11 cellular contexts compared by ENCODE assay signal in the genomic region with DNA sequence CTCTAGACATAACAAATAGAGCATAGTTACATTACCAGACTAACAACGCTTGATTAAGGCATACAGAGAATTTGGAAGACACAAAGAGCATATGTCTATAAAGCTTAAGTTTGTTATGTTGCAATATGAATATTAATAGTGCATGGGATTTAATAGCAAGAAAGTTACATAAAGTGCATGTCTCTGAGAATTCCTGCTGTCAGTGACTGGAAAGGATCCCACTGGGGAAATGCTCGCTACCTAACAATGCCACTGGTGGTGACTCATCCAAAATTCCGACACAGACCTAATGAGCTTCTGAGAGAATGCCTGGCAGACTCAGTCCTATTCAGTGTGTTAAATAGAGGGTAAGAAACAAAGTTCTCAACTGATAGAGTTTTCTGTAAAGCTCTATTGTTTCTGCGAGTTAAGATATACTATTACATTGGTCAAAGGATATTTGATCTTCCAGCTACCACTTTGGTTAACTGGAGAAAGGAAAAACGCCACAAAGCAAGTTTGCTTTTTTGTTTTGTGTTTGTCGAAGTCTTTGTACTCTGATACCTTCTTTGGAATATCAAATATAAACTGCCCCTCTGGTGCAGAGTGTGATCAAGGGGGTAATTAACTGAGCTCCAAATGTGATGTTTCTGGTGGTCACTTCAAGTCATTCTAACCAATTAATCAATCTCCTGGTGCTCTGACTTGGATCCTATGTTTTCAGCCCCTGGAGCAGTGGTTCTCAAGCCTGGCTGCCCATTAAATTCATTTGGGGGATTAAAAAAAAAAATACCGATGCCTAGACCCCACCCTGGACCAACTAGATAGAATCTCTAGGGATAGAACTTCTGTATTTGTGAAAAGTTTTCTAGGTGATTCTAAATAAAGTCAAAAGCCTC.
DNase-seq lines count a peak whose midpoint lies in the region; ATAC-seq and TF ChIP-seq lines count a peak whose summit lies in the region.
"Had no signal": no experiment of that assay in that cellular context is flagged by ENCODE, and none has a peak within 500 bp of the region (broad histone marks: within the 10 kb centered on the region; RNA-seq: fewer than 3 reads in every experiment).

No MANE protein-coding gene starts in this region.

- H2AFZ ChIP-seq in osteoblast (ENCODE audit: low read length), result no peak overlapping the region

- H3K4me1 ChIP-seq in SJSA1 (replicated peaks), result peaks cover 36% of the 10 kb centered on the region
- peaks cover 20% of the 10 kb centered on the region for H3K4me1 ChIP-seq in osteoblast (ENCODE audit: insufficient read depth, low read length)

- H3K36me3 ChIP-seq in SJSA1 (no peaks in the 10 kb centered on the region), osteoblast (ENCODE audit: insufficient read depth, low read length) (no peaks in the 10 kb centered on the region)

- H3K4me3 ChIP-seq in SJSA1, result no peak overlapping the region
- H3K4me3 ChIP-seq in foreskin fibroblast (ENCODE audit: low read depth in 1 of 2, low read length in 2 of 2), result no peak overlapping the region
- no peak overlapping the region for H3K4me3 ChIP-seq in osteoblast (ENCODE audit: insufficient read depth, low read length)

- DNase-seq in EH (ENCODE audit: low read depth) (peak; percentile 89), SJSA1 (ENCODE audit: low read depth in 1 of 2, low spot score in 2 of 2) (peak; percentile 83 to 86), foreskin fibroblast (peak; percentile 75 to 87), osteoblast (ENCODE audit: insufficient read length, low spot score, missing footprints) (no peak), NK-92 (lab: John Stamatoyannopoulos, UW; ENCODE audit: unreplicated experiment) (no peak)
- DNase-seq in activated CD4-positive, alpha-beta T cell treated with anti-CD3 and anti-CD28 coated beads for 1 hour, result no peak
- DNase-seq: GOT3, left colon, NCI-H774 had no signal

- H3K9me3 ChIP-seq in SJSA1 (replicated peaks) (no peaks in the 10 kb centered on the region), osteoblast (ENCODE audit: low read depth, low read length) (no peaks in the 10 kb centered on the region)

- ATAC-seq in GM21737 (IDR thresholded peaks at IDR 0.05; ENCODE audit: unreplicated experiment) (no peak), HG03565 (IDR thresholded peaks at IDR 0.05; ENCODE audit: unreplicated experiment) (no peak)
- ATAC-seq: left colon had no signal

- peak overlapping the region; percentile 15 for H3K4me2 ChIP-seq in osteoblast (ENCODE audit: insufficient read depth, low read length)

- H4K20me1 ChIP-seq in osteoblast (ENCODE audit: insufficient read depth, low read length), result no peaks in the 10 kb centered on the region

- H3K27me3 ChIP-seq in SJSA1 (replicated peaks) (no peaks in the 10 kb centered on the region), osteoblast (ENCODE audit: insufficient read depth, low read length) (no peaks in the 10 kb centered on the region)

- H3K79me2 ChIP-seq in osteoblast (ENCODE audit: insufficient read depth, low read length), result no peaks in the 10 kb centered on the region

- TF ChIP-seq CTCF in foreskin fibroblast (IDR thresholded peaks at IDR 0.05; ENCODE audit: low read depth, low read length), result no peak
- TF ChIP-seq CTCF in osteoblast (IDR thresholded peaks at IDR 0.05; ENCODE audit: extremely low read depth, low read depth, low read length), result no peak

- H3K27ac ChIP-seq in SJSA1, result peak overlapping the region; percentile 63
- H3K27ac ChIP-seq in osteoblast (ENCODE audit: low read depth, low read length), result peak overlapping the region; percentile 47

Comparison
In these comparisons a context has a peak if more than half of its experiments do, and no peak if none do; other contexts are left out.
1. DNase-seq: peak in EH (single experiment), SJSA1 (2 of 2) and foreskin fibroblast (2 of 2); none in osteoblast (single experiment), activated CD4-positive, alpha-beta T cell treated with anti-CD3 and anti-CD28 coated beads for 1 hour (single experiment) and NK-92 (single experiment).